ENCODE assay signal across 13 cellular contexts in genomic region chr6:158499601-158500000, GRCh38.
"Had no signal": no experiment of that assay in that cellular context is flagged by ENCODE, and none has a peak within 500 bp of the region (broad histone marks: within the 10 kb centered on the region; RNA-seq: fewer than 3 reads in every experiment).

No MANE protein-coding gene starts in this region.

- H3K27me3 ChIP-seq: ascending aorta, transverse colon, vagina had no signal

- ATAC-seq: left colon; naive thymus-derived CD4-positive, alpha-beta T cell had no signal

- H3K9me3 ChIP-seq: ascending aorta, transverse colon, vagina had no signal

- H3K27ac ChIP-seq: ascending aorta, transverse colon, vagina had no signal

- H3K4me1 Mint-ChIP-seq: activated naive CD4-positive, alpha-beta T cell treated with anti-CD3 and anti-CD28 coated beads, Interleukin-2, amount 10 ng/mL, durations not matched to agents 7 days and 5 days; naive thymus-derived CD4-positive, alpha-beta T cell had no signal

- H3K27me3 Mint-ChIP-seq: activated naive CD4-positive, alpha-beta T cell treated with anti-CD3 and anti-CD28 coated beads, Interleukin-2, amount 10 ng/mL, durations not matched to agents 7 days and 5 days; naive thymus-derived CD4-positive, alpha-beta T cell had no signal

- H3K27ac Mint-ChIP-seq: activated naive CD4-positive, alpha-beta T cell treated with anti-CD3 and anti-CD28 coated beads, Interleukin-2, amount 10 ng/mL, durations not matched to agents 7 days and 5 days; activated T-helper 2 cell treated with anti-CD3 and anti-CD28 coated beads, Interferon-gamma antibody, Interleukin-2, Interleukin-4, amounts not matched to agents 10 μg/mL and 5 μg/mL and 100 μg/mL, durations not matched to agents 14 hours and 24 hours and 36 hours had no signal

- H3K9me3 Mint-ChIP-seq: activated naive CD4-positive, alpha-beta T cell treated with anti-CD3 and anti-CD28 coated beads, Interleukin-2, amount 10 ng/mL, durations not matched to agents 7 days and 5 days; activated T-helper 2 cell treated with anti-CD3 and anti-CD28 coated beads, Interferon-gamma antibody, Interleukin-2, Interleukin-4, amounts not matched to agents 10 μg/mL and 5 μg/mL and 100 μg/mL, durations not matched to agents 14 hours and 24 hours and 36 hours; naive thymus-derived CD4-positive, alpha-beta T cell had no signal

- H3K4me3 Mint-ChIP-seq: activated naive CD4-positive, alpha-beta T cell treated with anti-CD3 and anti-CD28 coated beads, Interleukin-2, amount 10 ng/mL, durations not matched to agents 7 days and 5 days; naive thymus-derived CD4-positive, alpha-beta T cell had no signal

- DNase-seq: activated CD4-positive, alpha-beta T cell treated with anti-CD3 and anti-CD28 coated beads, Interleukin-2, amount 50 U/mL, for 1 hour; activated naive CD4-positive, alpha-beta T cell treated with anti-CD3 and anti-CD28 coated beads, Interleukin-2, amount 10 ng/mL, durations not matched to agents 7 days and 5 days; dermis blood vessel endothelial cell; left colon; naive thymus-derived CD4-positive, alpha-beta T cell; retina; stimulated activated CD4-positive, alpha-beta T cell treated with anti-CD3 and anti-CD28 coated beads, Interleukin-15, amount 100 ng/mL, for 24 hours; stimulated activated CD4-positive, alpha-beta T cell treated with anti-CD3 and anti-CD28 coated beads, Interleukin-4, amount 100 ng/mL, for 1 hour; stimulated activated naive CD4-positive, alpha-beta T cell; transverse colon had no signal

- H3K4me3 ChIP-seq: ascending aorta, transverse colon, vagina had no signal

- H3K4me1 ChIP-seq: ascending aorta, transverse colon had no signal
